Comparison of ENCODE assay signal across 27 cellular contexts in genomic region chr5:123269851-123270250, GRCh38.
"Had no signal": no experiment of that assay in that cellular context is flagged by ENCODE, and none has a peak within 500 bp of the region (broad histone marks: within the 10 kb centered on the region; RNA-seq: fewer than 3 reads in every experiment).

No MANE protein-coding gene starts in this region.

- H3K4me1 ChIP-seq: colonic mucosa, foreskin keratinocyte, left lung, prostate gland, right atrium auricular region, spleen, thyroid gland had no signal

- H3K4me1 Mint-ChIP-seq: naive thymus-derived CD4-positive, alpha-beta T cell; nephron; stimulated activated naive CD8-positive, alpha-beta T cell treated with anti-CD3 and anti-CD28 coated beads, Interleukin-15, amount 100 ng/mL, for 72 hours had no signal

- H3K9me3 ChIP-seq: colonic mucosa, esophagus muscularis mucosa, gastroesophageal sphincter, left lung, prostate gland, right atrium auricular region, sigmoid colon, spleen, suprapubic skin, thyroid gland had no signal

- H3K27me3 Mint-ChIP-seq: stimulated activated naive CD8-positive, alpha-beta T cell treated with anti-CD3 and anti-CD28 coated beads, Interleukin-15, amount 100 ng/mL, for 72 hours had no signal

- H3K27ac Mint-ChIP-seq: naive thymus-derived CD4-positive, alpha-beta T cell; stimulated activated naive CD8-positive, alpha-beta T cell treated with anti-CD3 and anti-CD28 coated beads, Interleukin-15, amount 100 ng/mL, for 72 hours; type B pancreatic cell had no signal

- H3K4me3 Mint-ChIP-seq: naive thymus-derived CD4-positive, alpha-beta T cell; nephron; stimulated activated naive CD8-positive, alpha-beta T cell treated with anti-CD3 and anti-CD28 coated beads, Interleukin-15, amount 100 ng/mL, for 72 hours; type B pancreatic cell had no signal

- H3K27me3 ChIP-seq: colonic mucosa, esophagus muscularis mucosa, foreskin keratinocyte, gastroesophageal sphincter, heart left ventricle, hepatocyte, left lung, right atrium auricular region, sigmoid colon, spleen, suprapubic skin, thyroid gland had no signal

- H3K36me3 Mint-ChIP-seq: naive thymus-derived CD4-positive, alpha-beta T cell; type B pancreatic cell had no signal

- H3K36me3 ChIP-seq: colonic mucosa, esophagus muscularis mucosa, gastroesophageal sphincter, heart left ventricle, left lung, prostate gland, right atrium auricular region, sigmoid colon, spleen, suprapubic skin, thyroid gland had no signal

- ATAC-seq: foreskin keratinocyte; gastroesophageal sphincter; heart left ventricle; left cardiac atrium; left lung; naive thymus-derived CD4-positive, alpha-beta T cell; stimulated activated naive CD8-positive, alpha-beta T cell treated with anti-CD3 and anti-CD28 coated beads, Interleukin-15, amount 100 ng/mL, for 72 hours had no signal

- H3K4me3 ChIP-seq: colonic mucosa, esophagus muscularis mucosa, gastroesophageal sphincter, heart left ventricle, hepatocyte, left lung, prostate gland, right atrium auricular region, sigmoid colon, spleen, suprapubic skin, thyroid gland had no signal

- FAIRE-seq: endothelial cell of umbilical vein, islet of Langerhans had no signal

- H3K27ac ChIP-seq: colonic mucosa, esophagus muscularis mucosa, foreskin keratinocyte, gastroesophageal sphincter, heart left ventricle, hepatocyte, left lung, prostate gland, right atrium auricular region, sigmoid colon, spleen, suprapubic skin, thyroid gland had no signal

- DNase-seq: colonic mucosa; dermis blood vessel endothelial cell; effector memory CD4-positive, alpha-beta T cell; foreskin keratinocyte; heart left ventricle; left cardiac atrium; left lung; mesenchymal stem cell; midbrain; naive thymus-derived CD4-positive, alpha-beta T cell; nucleus accumbens; sigmoid colon; spleen; stimulated activated CD4-positive, alpha-beta T cell treated with anti-CD3 and anti-CD28 coated beads, Interleukin-2, amount 100 ng/mL, for 48 hours; stimulated activated naive CD4-positive, alpha-beta T cell; stimulated activated naive CD8-positive, alpha-beta T cell treated with anti-CD3 and anti-CD28 coated beads, Interleukin-15, amount 100 ng/mL, for 72 hours; thyroid gland had no signal

- H3K9me3 Mint-ChIP-seq: nephron; stimulated activated naive CD8-positive, alpha-beta T cell treated with anti-CD3 and anti-CD28 coated beads, Interleukin-15, amount 100 ng/mL, for 72 hours had no signal
